Comparison of ENCODE assay signal across 13 cellular contexts in genomic region chr3:38190481-38190881, GRCh38.
"Had no signal": no experiment of that assay in that cellular context is flagged by ENCODE, and none has a peak within 500 bp of the region (broad histone marks: within the 10 kb centered on the region; RNA-seq: fewer than 3 reads in every experiment).

No MANE protein-coding gene starts in this region.

- H3K4me2 ChIP-seq: hepatocyte had no signal

- H3K27ac ChIP-seq: cardiac muscle cell, gastroesophageal sphincter, hepatocyte, SJSA1, thyroid gland, uterus had no signal

- H2AFZ ChIP-seq: hepatocyte had no signal

- DNase-seq: activated naive CD4-positive, alpha-beta T cell treated with anti-CD3 and anti-CD28 coated beads, Interleukin-2, amount 50 U/mL, for 16 hours; aorta; kidney glomerular epithelial cell; stimulated activated CD4-positive, alpha-beta T cell treated with anti-CD3 and anti-CD28 coated beads, Interleukin-4, amount 100 ng/mL, for 4 hours; T-helper 9 cell; thyroid gland; uterus had no signal

- ATAC-seq: gastroesophageal sphincter had no signal

- H3K9me3 ChIP-seq: gastroesophageal sphincter, SJSA1, thyroid gland, uterus had no signal

- H3K36me3 ChIP-seq: uterus had no signal

- H3K27ac Mint-ChIP-seq: activated T-helper 1 cell treated with anti-CD3 and anti-CD28 coated beads, Interleukin-12 subunit alpha, Interleukin-12 subunit beta, Interleukin-2, Interleukin-4 antibody, amounts not matched to agents 30 ng/mL and 10 ng/mL and 1 ng/mL, durations not matched to agents 14 hours and 24 hours and 36 hours had no signal

- H3K4me3 ChIP-seq: cardiac muscle cell, gastroesophageal sphincter, hepatocyte, SJSA1, skin epidermis, thyroid gland, uterus had no signal

- H3K4me3 Mint-ChIP-seq: activated T-helper 1 cell treated with anti-CD3 and anti-CD28 coated beads, Interleukin-12 subunit alpha, Interleukin-12 subunit beta, Interleukin-2, Interleukin-4 antibody, amounts not matched to agents 30 ng/mL and 10 ng/mL and 1 ng/mL, durations not matched to agents 14 hours and 24 hours and 36 hours had no signal

- H3K27me3 ChIP-seq: cardiac muscle cell, gastroesophageal sphincter, hepatocyte, SJSA1, thyroid gland, uterus had no signal

- H3K4me1 ChIP-seq: gastroesophageal sphincter, SJSA1, thyroid gland, uterus had no signal
